ENCODE assay signal across 16 cellular contexts in the genomic region with DNA sequence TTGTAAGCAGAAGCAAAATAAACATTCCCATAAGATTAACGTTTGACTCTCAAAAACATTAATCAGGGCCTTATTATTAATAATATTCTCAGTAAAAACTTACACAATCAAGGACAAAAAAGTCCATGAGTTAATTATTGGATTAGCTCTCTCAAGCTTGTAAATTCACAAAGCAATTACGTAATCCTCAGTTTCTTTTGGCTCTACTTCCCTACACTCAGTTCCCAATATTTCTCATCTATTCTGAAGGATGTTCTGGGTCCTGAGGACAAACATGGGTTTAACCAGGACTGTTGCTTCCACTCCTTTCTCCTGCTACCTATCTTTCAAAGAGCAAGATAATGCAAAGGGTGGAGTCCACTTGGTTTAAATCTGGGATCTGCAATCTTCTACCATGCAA.
"Had no signal": no experiment of that assay in that cellular context is flagged by ENCODE, and none has a peak within 500 bp of the region (broad histone marks: within the 10 kb centered on the region; RNA-seq: fewer than 3 reads in every experiment).

No MANE protein-coding gene starts in this region.

- FAIRE-seq: TTC549 had no signal

- H3K4me3 ChIP-seq: adrenal gland, dorsolateral prefrontal cortex, neural progenitor cell, tibial nerve had no signal

- H3K9me3 ChIP-seq: adrenal gland, tibial nerve had no signal

- H3K9ac ChIP-seq: neural progenitor cell, parathyroid adenoma had no signal

- ATAC-seq: activated T-helper 17 cell treated with anti-CD3 and anti-CD28 coated beads, Interleukin-2, amount 50 U/mL, for 72 hours; stimulated activated memory B cell treated with anti-CD40 and anti-IgM and Interleukin-4, amounts not matched to agents 10 μg/mL and 1 μg/mL and 100 μg/mL, for 72 hours had no signal

- H3K27me3 ChIP-seq: adrenal gland, dorsolateral prefrontal cortex, neural progenitor cell, tibial nerve had no signal

- H3K79me2 ChIP-seq: parathyroid adenoma had no signal

- H3K36me3 ChIP-seq: adrenal gland, neural progenitor cell, tibial nerve had no signal

- H3K4me2 ChIP-seq: neural progenitor cell had no signal

- H3K4me1 ChIP-seq: adrenal gland, parathyroid adenoma had no signal

- H3K27ac ChIP-seq: adrenal gland, dorsolateral prefrontal cortex, neural progenitor cell, parathyroid adenoma, tibial nerve had no signal

- DNase-seq: activated CD4-positive, alpha-beta T cell treated with anti-CD3 and anti-CD28 coated beads, Interleukin-2, amount 10 ng/mL, durations not matched to agents 7 days and 5 days; activated CD4-positive, CD25-positive, alpha-beta regulatory T cell; activated CD8-positive, alpha-beta memory T cell treated with anti-CD3 and anti-CD28 coated beads for 24 hours; activated naive CD4-positive, alpha-beta T cell treated with anti-CD3 and anti-CD28 coated beads for 36 hours; adrenal gland; dorsolateral prefrontal cortex; foreskin melanocyte; head of caudate nucleus; islet precursor cell; right cardiac atrium had no signal

- H2AFZ ChIP-seq: neural progenitor cell, parathyroid adenoma had no signal
